24 cellular contexts compared by ENCODE assay signal in genomic region chr4:4735870-4736269, GRCh38.
DNase-seq lines count a peak whose midpoint lies in the region; TF ChIP-seq lines count a peak whose summit lies in the region.
"Had no signal": no experiment of that assay in that cellular context is flagged by ENCODE, and none has a peak within 500 bp of the region (broad histone marks: within the 10 kb centered on the region; RNA-seq: fewer than 3 reads in every experiment).

No MANE protein-coding gene starts in this region.

- peaks cover 5% of the 10 kb centered on the region for H3K36me3 Mint-ChIP-seq in MCF 10A (ENCODE audit: insufficient read depth, unreplicated experiment)
- H3K36me3 Mint-ChIP-seq: activated CD8-positive, alpha-beta memory T cell treated with anti-CD3 and anti-CD28 coated beads, Interleukin-2, amount 10 ng/mL, durations not matched to agents 7 days and 5 days; activated naive CD4-positive, alpha-beta T cell treated with anti-CD3 and anti-CD28 coated beads, Interleukin-2, amount 50 U/mL, for 72 hours had no signal

- no peaks in the 10 kb centered on the region for H4K20me1 ChIP-seq in mammary epithelial cell (ENCODE audit: insufficient read depth, low read length)

- H3K4me2 ChIP-seq in mammary epithelial cell (ENCODE audit: insufficient read depth, low read depth, low read length), result no peak overlapping the region

- H3K4me1 ChIP-seq in mammary epithelial cell (ENCODE audit: insufficient read depth, low read length) (no peaks in the 10 kb centered on the region), uterus (no peaks in the 10 kb centered on the region)
- H3K4me1 ChIP-seq: Caco-2, gastroesophageal sphincter, psoas muscle, transverse colon had no signal

- POLR2A ChIA-PET in MCF 10A (lab: Yijun Ruan, JAX), result no interaction called here

- intact Hi-C loops in MCF 10A (cut with micrococcal nuclease) (no loop called here), mammary epithelial cell (cut with micrococcal nuclease) (no loop called here), uterus (cut with DNase I; ENCODE audit: low total_unique reads) (no loop called here)

- no peak overlapping the region for H3K27ac ChIP-seq in mammary epithelial cell (ENCODE audit: insufficient read depth, low read depth, low read length)
- peak overlapping the region in 1 of 2 donors; percentile 15 for H3K27ac ChIP-seq in uterus
- H3K27ac ChIP-seq: gastroesophageal sphincter, psoas muscle, transverse colon had no signal

- no peak overlapping the region for H3K9ac ChIP-seq in mammary epithelial cell (ENCODE audit: insufficient read depth, low read length)

- H3K27me3 ChIP-seq in mammary epithelial cell (ENCODE audit: insufficient read depth, low read length), result no peaks in the 10 kb centered on the region
- no peaks in the 10 kb centered on the region for H3K27me3 ChIP-seq in uterus
- H3K27me3 ChIP-seq: gastroesophageal sphincter, transverse colon had no signal

- H3K27me3 Mint-ChIP-seq in MCF 10A (ENCODE audit: insufficient read depth, unreplicated experiment), result no peaks in the 10 kb centered on the region
- H3K27me3 Mint-ChIP-seq: activated CD8-positive, alpha-beta memory T cell treated with anti-CD3 and anti-CD28 coated beads, Interleukin-2, amount 10 ng/mL, durations not matched to agents 7 days and 5 days; stimulated activated naive CD8-positive, alpha-beta T cell treated with anti-CD3 and anti-CD28 coated beads, Interleukin-15, Interleukin-2, amounts not matched to agents 100 ng/mL and 50 ng/mL, for 24 hours had no signal

- H3K4me3 Mint-ChIP-seq in MCF 10A (ENCODE audit: unreplicated experiment), result no peak overlapping the region
- H3K4me3 Mint-ChIP-seq: activated CD8-positive, alpha-beta memory T cell treated with anti-CD3 and anti-CD28 coated beads, Interleukin-2, amount 10 ng/mL, durations not matched to agents 7 days and 5 days; activated T-helper 1 cell treated with anti-CD3 and anti-CD28 coated beads, Interleukin-12 subunit alpha, Interleukin-12 subunit beta, Interleukin-2, Interleukin-4 antibody, amounts not matched to agents 30 ng/mL and 10 ng/mL and 1 ng/mL, durations not matched to agents 14 hours and 24 hours and 36 hours; neural crest cell; stimulated activated naive CD8-positive, alpha-beta T cell treated with anti-CD3 and anti-CD28 coated beads, Interleukin-15, Interleukin-2, amounts not matched to agents 100 ng/mL and 50 ng/mL, for 24 hours had no signal

- no peak overlapping the region for H2AFZ ChIP-seq in mammary epithelial cell (ENCODE audit: low read depth, low read length)

- dilution Hi-C loops in mammary epithelial cell (cut with HindIII; ENCODE audit: low sequenced_read_pairs), result loop anchor here (10.0 kb wide), 1 partner anchor 59 kb away; no protein-coding TSS in a partner anchor

- H3K4me1 Mint-ChIP-seq in MCF 10A (ENCODE audit: insufficient read depth, unreplicated experiment), result no peaks in the 10 kb centered on the region
- H3K4me1 Mint-ChIP-seq: activated CD8-positive, alpha-beta memory T cell treated with anti-CD3 and anti-CD28 coated beads, Interleukin-2, amount 10 ng/mL, durations not matched to agents 7 days and 5 days had no signal

- H3K4me3 ChIP-seq in mammary epithelial cell (replicated peaks in 1 of 3; ENCODE audit: insufficient read depth in 1 of 3, low read depth in 2 of 3, low read length in 3 of 3), result no peak overlapping the region
- no peak overlapping the region for H3K4me3 ChIP-seq in astrocyte of the spinal cord (ENCODE audit: low read depth, low read length)
- no peak overlapping the region for H3K4me3 ChIP-seq in uterus
- H3K4me3 ChIP-seq: gastroesophageal sphincter, psoas muscle, transverse colon had no signal

- H3K79me2 ChIP-seq in mammary epithelial cell (ENCODE audit: insufficient read depth, low read length), result no peaks in the 10 kb centered on the region

- no peak overlapping the region for H3K27ac Mint-ChIP-seq in MCF 10A (ENCODE audit: low read depth, unreplicated experiment)
- H3K27ac Mint-ChIP-seq: activated CD8-positive, alpha-beta memory T cell treated with anti-CD3 and anti-CD28 coated beads, Interleukin-2, amount 10 ng/mL, durations not matched to agents 7 days and 5 days; activated T-helper 1 cell treated with anti-CD3 and anti-CD28 coated beads, Interleukin-12 subunit alpha, Interleukin-12 subunit beta, Interleukin-2, Interleukin-4 antibody, amounts not matched to agents 30 ng/mL and 10 ng/mL and 1 ng/mL, durations not matched to agents 14 hours and 24 hours and 36 hours; stimulated activated naive CD8-positive, alpha-beta T cell treated with anti-CD3 and anti-CD28 coated beads, Interleukin-15, Interleukin-2, amounts not matched to agents 100 ng/mL and 50 ng/mL, for 24 hours had no signal

- in situ Hi-C loops in mammary epithelial cell (cut with MboI; ENCODE audit: low sequenced_read_pairs in 2 of 2), result no loop called here
- in situ Hi-C loops in astrocyte of the spinal cord (cut with HindIII; ENCODE audit: low sequenced_read_pairs), result no loop called here

- no peak for TF ChIP-seq POLR2A in uterus (IDR thresholded peaks at IDR 0.05)

- WGBS in mammary epithelial cell (ENCODE audit: low coverage, missing lambda C conversion rate), result 28% methylated on average over 6 of the region's 6 CpGs

- H3K9me3 Mint-ChIP-seq in MCF 10A (ENCODE audit: unreplicated experiment), result no peaks in the 10 kb centered on the region
- H3K9me3 Mint-ChIP-seq: activated T-helper 1 cell treated with anti-CD3 and anti-CD28 coated beads, Interleukin-12 subunit alpha, Interleukin-12 subunit beta, Interleukin-2, Interleukin-4 antibody, amounts not matched to agents 30 ng/mL and 10 ng/mL and 1 ng/mL, durations not matched to agents 14 hours and 24 hours and 36 hours; stimulated activated naive CD8-positive, alpha-beta T cell treated with anti-CD3 and anti-CD28 coated beads, Interleukin-15, Interleukin-2, amounts not matched to agents 100 ng/mL and 50 ng/mL, for 24 hours had no signal

- peak; percentile 35 for DNase-seq in MCF 10A (ENCODE audit: unreplicated experiment)
- DNase-seq in mammary epithelial cell, result no peak
- peak; percentile 31 for DNase-seq in astrocyte of the spinal cord (ENCODE audit: low read depth, low spot score)
- peak; percentile 69 for DNase-seq in islet precursor cell
- DNase-seq in uterus, result peak; percentile 63 to 67
- DNase-seq in SK-N-DZ (ENCODE audit: low spot score), result no peak
- DNase-seq in NCI-H526 (lab: John Stamatoyannopoulos, UW), result no peak
- DNase-seq in EL, result no peak
- DNase-seq: 8988T; activated CD8-positive, alpha-beta memory T cell treated with anti-CD3 and anti-CD28 coated beads, Interleukin-2, amount 10 ng/mL, durations not matched to agents 7 days and 5 days; Caco-2; cortex of kidney; Karpas-422; NCI-H1105 treated with DMSO at 0.1 percent for 48 hours; NCI-H2081 treated with DMSO at 0.1 percent for 48 hours; NCI-H526 treated with DMSO at 0.1 percent for 48 hours; psoas muscle; small intestine; transverse colon had no signal

- H3K36me3 ChIP-seq in mammary epithelial cell (ENCODE audit: insufficient read depth, low read length) (no peaks in the 10 kb centered on the region), uterus (no peaks in the 10 kb centered on the region)
- H3K36me3 ChIP-seq: gastroesophageal sphincter, transverse colon had no signal

- CTCF ChIA-PET in MCF 10A (lab: Yijun Ruan, JAX) (no interaction called here), mammary epithelial cell (lab: Charles Lee; ENCODE audit: low non-redundant PET) (no interaction called here)

- TF ChIP-seq CTCF in MCF 10A (IDR thresholded peaks at IDR 0.05; ENCODE audit: unreplicated experiment), result no peak
- TF ChIP-seq CTCF in mammary epithelial cell (conservative IDR thresholded peaks at IDR 0.05 in 1 of 2, IDR thresholded peaks at IDR 0.05 in 1 of 2; ENCODE audit: extremely low read depth in 1 of 2, insufficient read depth in 1 of 2, low read depth in 1 of 2, low read length in 2 of 2), result no peak
- no peak for TF ChIP-seq CTCF in astrocyte of the spinal cord (IDR thresholded peaks at IDR 0.05; ENCODE audit: low read depth, low read length)
- no peak for TF ChIP-seq CTCF in uterus (IDR thresholded peaks at IDR 0.05)

- H3K9me3 ChIP-seq in mammary epithelial cell (replicated peaks; ENCODE audit: insufficient read depth, low read length), result no peaks in the 10 kb centered on the region
- no peaks in the 10 kb centered on the region for H3K9me3 ChIP-seq in uterus
- H3K9me3 ChIP-seq: Caco-2, psoas muscle, transverse colon had no signal

- BruUV-seq in MCF 10A (replicated peaks; lab: Mats Ljungman, UMichigan) (no TSS peak), mammary epithelial cell (replicated peaks; lab: Mats Ljungman, UMichigan) (no TSS peak)

Comparison
In these comparisons a context has a peak if more than half of its experiments do, and no peak if none do; other contexts are left out.
1. DNase-seq: peak in MCF 10A (single experiment), astrocyte of the spinal cord (single experiment), islet precursor cell (single experiment) and uterus (2 of 2); none in mammary epithelial cell (single experiment), SK-N-DZ (single experiment), NCI-H526 (0 of 2) and EL (single experiment).